Comparison of ENCODE assay signal across 8 cellular contexts in the genomic region with DNA sequence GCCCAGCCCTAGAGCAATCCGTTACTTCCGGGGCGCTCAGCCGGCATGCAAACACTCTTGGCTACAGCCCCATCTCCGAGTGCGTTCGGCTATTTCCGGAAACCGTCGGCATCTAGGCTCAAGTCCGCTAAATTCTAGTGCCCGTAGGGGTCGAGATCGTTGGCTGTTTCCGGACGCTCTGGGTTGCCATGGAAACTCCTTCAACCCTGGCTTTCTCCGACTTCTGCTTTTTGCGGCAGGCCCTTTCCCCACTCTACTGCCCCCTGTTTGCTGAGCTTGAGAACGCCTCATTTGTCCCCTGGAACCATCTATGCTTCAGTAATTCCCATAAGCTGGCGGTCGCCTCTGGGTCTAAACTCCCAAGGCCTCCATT. TPM values are rescaled to one million over a fixed set of nuclear protein-coding genes. Genes with fewer than 3 reads are reported as not detected.
DNase-seq lines count a peak whose midpoint lies in the region; ATAC-seq lines count a peak whose summit lies in the region.

No MANE protein-coding gene starts in this region.

- no peak overlapping the region for H3K4ac ChIP-seq in mesendoderm (ENCODE audit: low read depth, low read length)

- peak overlapping the region; percentile 98 for H3K4me2 ChIP-seq in mesendoderm (ENCODE audit: low read length)

- peaks cover 16% of the 10 kb centered on the region for H3K36me3 Mint-ChIP-seq in activated CD8-positive, alpha-beta memory T cell treated with anti-CD3 and anti-CD28 coated beads, Interleukin-2, amount 10 ng/mL, durations not matched to agents 7 days and 5 days

- CTCF ChIA-PET in activated CD8-positive, alpha-beta memory T cell treated with anti-CD3 and anti-CD28 coated beads, Interleukin-2, amount 10 ng/mL, durations not matched to agents 7 days and 5 days (lab: Charles Lee): interaction anchor here (0.8 to 3.1 kb wide), 18 partner anchors 8 to 293 kb away, joined by 3 to 47 read pairs (median 5); partner anchors contain the start of genes RAB3A and RPL18A

- peak; percentile 50 for ATAC-seq in GM21360 (IDR thresholded peaks at IDR 0.05; ENCODE audit: unreplicated experiment)
- ATAC-seq in activated CD8-positive, alpha-beta memory T cell treated with anti-CD3 and anti-CD28 coated beads, Interleukin-2, amount 10 ng/mL, durations not matched to agents 7 days and 5 days: peak; percentile 80

- peak overlapping the region; percentile 86 for H3K18ac ChIP-seq in mesendoderm (ENCODE audit: low read length)

- peaks cover 7% of the 10 kb centered on the region for H3K79me1 ChIP-seq in mesendoderm (ENCODE audit: low read length)

- peak overlapping the region; percentile 99 for H3K56ac ChIP-seq in mesendoderm (ENCODE audit: low read length)

- in situ Hi-C loops in Caki2 (cut with HindIII; ENCODE audit: low pct_unique_long_range_greater_than_20kb, low sequenced_read_pairs): no loop called here

- no CpG with 5 or more reads among the region's 21 CpGs for WGBS in mesendoderm (ENCODE audit: extremely low coverage, insufficient coverage, low lambda C conversion rate)

- no peaks in the 10 kb centered on the region for H3K9me3 ChIP-seq in endocrine pancreas (ENCODE audit: control insufficient read depth, low read length)

- no peaks in the 10 kb centered on the region for H3K27me3 ChIP-seq in endocrine pancreas (ENCODE audit: control insufficient read depth, insufficient read depth, low read length)
- no peaks in the 10 kb centered on the region for H3K27me3 ChIP-seq in mesendoderm (ENCODE audit: insufficient read depth, low read length, poor library complexity)

- H3K36me3 ChIP-seq in endocrine pancreas (ENCODE audit: control insufficient read depth, insufficient read depth, low read length) (no peaks in the 10 kb centered on the region), mesendoderm (ENCODE audit: control insufficient read depth, insufficient read depth, low read length) (no peaks in the 10 kb centered on the region)

- DNase-seq in Caki2 (ENCODE audit: low read depth) (peak; percentile 97), HT-29 (ENCODE audit: low spot score) (peak; percentile 90), NOMO-1 (lab: John Stamatoyannopoulos, UW; ENCODE audit: unreplicated experiment in 2 of 2) (peak; percentile 99), mesendoderm (peak; percentile 99)
- DNase-seq in activated CD8-positive, alpha-beta memory T cell treated with anti-CD3 and anti-CD28 coated beads, Interleukin-2, amount 10 ng/mL, durations not matched to agents 7 days and 5 days: peak; percentile 100
- DNase-seq in stimulated activated CD8-positive, alpha-beta memory T cell treated with anti-CD3 and anti-CD28 coated beads, Interleukin-15, amount 100 ng/mL, for 1 hour (ENCODE audit: low read depth): peak; percentile 97

- H3K27me3 Mint-ChIP-seq in activated CD8-positive, alpha-beta memory T cell treated with anti-CD3 and anti-CD28 coated beads, Interleukin-2, amount 10 ng/mL, durations not matched to agents 7 days and 5 days: no peaks in the 10 kb centered on the region

- no peak overlapping the region for H4K5ac ChIP-seq in mesendoderm (ENCODE audit: low read length)

- H3K27ac Mint-ChIP-seq in activated CD8-positive, alpha-beta memory T cell treated with anti-CD3 and anti-CD28 coated beads, Interleukin-2, amount 10 ng/mL, durations not matched to agents 7 days and 5 days: peak overlapping the region; percentile 93

- no peak overlapping the region for H2BK15ac ChIP-seq in mesendoderm (replicated peaks; ENCODE audit: low read depth)

- H3K23ac ChIP-seq in mesendoderm (ENCODE audit: low read length): no peak overlapping the region

- H2BK120ac ChIP-seq in mesendoderm (ENCODE audit: low read depth, low read length): no peak overlapping the region

- H3K79me2 ChIP-seq in mesendoderm (ENCODE audit: control insufficient read depth, insufficient read depth, low read length): peaks cover 2% of the 10 kb centered on the region

- H3K9ac ChIP-seq in endocrine pancreas (ENCODE audit: control insufficient read depth, insufficient read depth, low read length) (peak overlapping the region; percentile 65), mesendoderm (ENCODE audit: low read length) (peak overlapping the region; percentile 100)

- H3K4me3 Mint-ChIP-seq in activated CD8-positive, alpha-beta memory T cell treated with anti-CD3 and anti-CD28 coated beads, Interleukin-2, amount 10 ng/mL, durations not matched to agents 7 days and 5 days: peak overlapping the region; percentile 84

- peak overlapping the region; percentile 98 for H3K27ac ChIP-seq in mesendoderm (ENCODE audit: low read depth, low read length)

- H3K9me3 Mint-ChIP-seq in activated CD8-positive, alpha-beta memory T cell treated with anti-CD3 and anti-CD28 coated beads, Interleukin-2, amount 10 ng/mL, durations not matched to agents 7 days and 5 days (ENCODE audit: low read depth): no peaks in the 10 kb centered on the region

- peaks cover 35% of the 10 kb centered on the region for H3K4me1 Mint-ChIP-seq in activated CD8-positive, alpha-beta memory T cell treated with anti-CD3 and anti-CD28 coated beads, Interleukin-2, amount 10 ng/mL, durations not matched to agents 7 days and 5 days

- H3K4me1 ChIP-seq in endocrine pancreas (ENCODE audit: control insufficient read depth, insufficient read depth, low read length) (no peaks in the 10 kb centered on the region), mesendoderm (ENCODE audit: control insufficient read depth, low read depth, low read length) (no peaks in the 10 kb centered on the region)

- H2AK5ac ChIP-seq in mesendoderm (ENCODE audit: low read length): no peak overlapping the region

- H4K8ac ChIP-seq in mesendoderm (ENCODE audit: low read depth, low read length): peak overlapping the region; percentile 78

- H3K4me3 ChIP-seq in endocrine pancreas (ENCODE audit: control insufficient read depth, insufficient read depth, low read length) (peak overlapping the region; percentile 17), mesendoderm (ENCODE audit: low read length) (peak overlapping the region; percentile 69)

- H2BK5ac ChIP-seq in mesendoderm (ENCODE audit: low read length): peak overlapping the region; percentile 94

RNA-seq across cellular contexts. Expression of gene PIK3R2, which starts 0.5 kb away (rescaled TPM):
- total RNA-seq in Caki2 (2014; rRNA removed; shearing (Covaris generic); ENCODE audit: low replicate concordance): 8.1 and 43.6 TPM in 2 replicates
- total RNA-seq in HT-29 (2014; rRNA removed; shearing (Covaris generic)): 26.4 and 37.7 TPM in 2 replicates
- total RNA-seq in activated CD8-positive, alpha-beta memory T cell treated with anti-CD3 and anti-CD28 coated beads, Interleukin-2, amount 10 ng/mL, durations not matched to agents 7 days and 5 days: 10 to 100 TPM in 1 of 2 experiments, 1 to 10 TPM in 1; 8.0 to 11.2 TPM
- polyA plus RNA-seq in mesendoderm (2013, experiment 1 of 2): 40.5 TPM
- polyA plus RNA-seq in mesendoderm (2013, experiment 2 of 2): 40.5 TPM

RNA-seq across cellular contexts. Expression of gene IFI30, which starts 21.2 kb away (rescaled TPM):
- 51.9 and 79.3 TPM in 2 replicates for total RNA-seq in Caki2 (2014; rRNA removed; shearing (Covaris generic); ENCODE audit: low replicate concordance)
- 58.9 and 74.6 TPM in 2 replicates for total RNA-seq in HT-29 (2014; rRNA removed; shearing (Covaris generic))
- total RNA-seq in activated CD8-positive, alpha-beta memory T cell treated with anti-CD3 and anti-CD28 coated beads, Interleukin-2, amount 10 ng/mL, durations not matched to agents 7 days and 5 days: 10 to 100 TPM; 57.1 to 66.2 TPM
- 15.0 TPM for polyA plus RNA-seq in mesendoderm (2013, experiment 1 of 2)
- 15.3 TPM for polyA plus RNA-seq in mesendoderm (2013, experiment 2 of 2)

RNA-seq across cellular contexts. Expression of gene MPV17L2, which starts 40.6 kb away (rescaled TPM):
- total RNA-seq in Caki2 (2014; rRNA removed; shearing (Covaris generic); ENCODE audit: low replicate concordance): 10.3 and 22.3 TPM in 2 replicates
- 42.3 and 54.3 TPM in 2 replicates for total RNA-seq in HT-29 (2014; rRNA removed; shearing (Covaris generic))
- 10 to 100 TPM in 1 of 2 experiments, 1 to 10 TPM in 1; 8.2 to 12.9 TPM for total RNA-seq in activated CD8-positive, alpha-beta memory T cell treated with anti-CD3 and anti-CD28 coated beads, Interleukin-2, amount 10 ng/mL, durations not matched to agents 7 days and 5 days
- 36.6 TPM for polyA plus RNA-seq in mesendoderm (2013, experiment 1 of 2)
- 35.4 TPM for polyA plus RNA-seq in mesendoderm (2013, experiment 2 of 2)

RNA-seq across cellular contexts. Expression of gene RAB3A, which starts 51.4 kb away (rescaled TPM):
- total RNA-seq in Caki2 (2014; rRNA removed; shearing (Covaris generic); ENCODE audit: low replicate concordance): 0.84 TPM in 1 of 2 replicates, not detected in the other
- total RNA-seq in HT-29 (2014; rRNA removed; shearing (Covaris generic)): 1.2 and 2.7 TPM in 2 replicates
- total RNA-seq in activated CD8-positive, alpha-beta memory T cell treated with anti-CD3 and anti-CD28 coated beads, Interleukin-2, amount 10 ng/mL, durations not matched to agents 7 days and 5 days: 1 to 10 TPM; 3.5 to 3.7 TPM
- 1.9 TPM for polyA plus RNA-seq in mesendoderm (2013, experiment 1 of 2)
- polyA plus RNA-seq in mesendoderm (2013, experiment 2 of 2): 1.9 TPM

RNA-seq across cellular contexts. Expression of gene MAST3, which starts 54.9 kb away (rescaled TPM):
- total RNA-seq in Caki2 (2014; rRNA removed; shearing (Covaris generic); ENCODE audit: low replicate concordance): 1.8 and 5.5 TPM in 2 replicates
- 8.6 and 13.8 TPM in 2 replicates for total RNA-seq in HT-29 (2014; rRNA removed; shearing (Covaris generic))
- 10 to 100 TPM; 25.7 to 34.1 TPM for total RNA-seq in activated CD8-positive, alpha-beta memory T cell treated with anti-CD3 and anti-CD28 coated beads, Interleukin-2, amount 10 ng/mL, durations not matched to agents 7 days and 5 days
- 1.5 TPM for polyA plus RNA-seq in mesendoderm (2013, experiment 1 of 2)
- polyA plus RNA-seq in mesendoderm (2013, experiment 2 of 2): 1.6 TPM

Comparison
In these comparisons a context has a peak if more than half of its experiments do, and no peak if none do; other contexts are left out.
1. Peak in every context shown above with its lines: DNase-seq, ATAC-seq, H3K4me3 ChIP-seq and H3K27ac ChIP-seq.